ENCODE assay signal across 23 cellular contexts in the genomic region with DNA sequence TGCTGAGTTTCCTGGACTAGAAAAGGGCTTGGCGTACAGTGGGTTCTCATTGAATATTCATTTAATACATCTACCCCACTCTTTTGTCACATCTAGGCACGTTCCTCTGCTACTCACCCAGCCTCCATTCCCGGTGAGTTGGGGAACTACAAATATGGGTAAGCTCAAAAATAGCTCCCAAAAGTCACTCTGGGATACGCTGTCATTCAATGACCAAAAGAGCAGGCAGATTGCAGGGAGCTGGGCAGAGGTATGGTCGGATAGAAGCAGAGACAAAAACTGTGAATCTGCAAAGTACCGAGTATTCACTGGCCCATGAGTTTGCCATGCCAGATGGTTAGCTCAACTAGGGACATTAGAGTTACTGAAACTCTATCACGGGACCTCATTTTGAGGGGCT.
DNase-seq lines count a peak whose midpoint lies in the region; FAIRE-seq and TF ChIP-seq lines count a peak whose summit lies in the region.
"Had no signal": no experiment of that assay in that cellular context is flagged by ENCODE, and none has a peak within 500 bp of the region (broad histone marks: within the 10 kb centered on the region; RNA-seq: fewer than 3 reads in every experiment).

No MANE protein-coding gene starts in this region.

- H3K4me3 Mint-ChIP-seq in astrocyte (ENCODE audit: unreplicated experiment): no peak overlapping the region
- H3K4me3 Mint-ChIP-seq in nephron progenitor cell: no peak overlapping the region
- H3K4me3 Mint-ChIP-seq: CD4-positive, CD25-positive, alpha-beta regulatory T cell; CD8-positive, alpha-beta memory T cell had no signal

- H3K9ac ChIP-seq in astrocyte (ENCODE audit: low read length): no peak overlapping the region
- H3K9ac ChIP-seq: GM23248 had no signal

- no peaks in the 10 kb centered on the region for H3K36me3 Mint-ChIP-seq in astrocyte (ENCODE audit: low read depth, unreplicated experiment)
- no peaks in the 10 kb centered on the region for H3K36me3 Mint-ChIP-seq in nephron progenitor cell (ENCODE audit: low read depth)
- H3K36me3 Mint-ChIP-seq: CD4-positive, CD25-positive, alpha-beta regulatory T cell; CD8-positive, alpha-beta memory T cell had no signal

- DNase-seq in astrocyte (ENCODE audit: low read depth) (no peak), epithelial cell of prostate (ENCODE audit: low read depth, low spot score) (no peak), nephron progenitor cell (no peak), epidermal melanocyte (ENCODE audit: insufficient read length, low spot score) (no peak), activated gamma-delta T cell (lab: John Stamatoyannopoulos, UW) (no peak), caudate nucleus (lab: John Stamatoyannopoulos, UW) (no peak)
- DNase-seq: ACHN; BE2C; C1 segment of cervical spinal cord; CD4-positive, CD25-positive, alpha-beta regulatory T cell; CD8-positive, alpha-beta memory T cell; COR-L47; DMS 273 treated with DMSO at 0.1 percent for 48 hours; DMS53; DND-41; EL; GM23248; HCEC 1CT had no signal

- no peak overlapping the region for H3K27ac ChIP-seq in astrocyte (ENCODE audit: low read depth, low read length)
- peak overlapping the region; percentile 51 for H3K27ac ChIP-seq in epithelial cell of prostate
- no peak overlapping the region for H3K27ac ChIP-seq in caudate nucleus (ENCODE audit: low read depth, low read length)
- H3K27ac ChIP-seq: HL-60 had no signal

- no peaks in the 10 kb centered on the region for H4K20me1 ChIP-seq in astrocyte (ENCODE audit: insufficient read depth, low read length)

- no peak overlapping the region for H2AFZ ChIP-seq in astrocyte (ENCODE audit: low read depth, low read length)
- H2AFZ ChIP-seq: GM23248 had no signal

- H3K27ac Mint-ChIP-seq in astrocyte (ENCODE audit: unreplicated experiment) (no peak overlapping the region), nephron progenitor cell (peak overlapping the region; percentile 7)
- H3K27ac Mint-ChIP-seq: CD4-positive, CD25-positive, alpha-beta regulatory T cell; CD8-positive, alpha-beta memory T cell had no signal

- H3K4me2 ChIP-seq in astrocyte (ENCODE audit: low read length): no peak overlapping the region

- FAIRE-seq in astrocyte (lab: Jason Lieb, UNC): peak; percentile 13
- FAIRE-seq: A204.1, GM12878, GM19239, H54 had no signal

- no peak overlapping the region for H3K4me3 ChIP-seq in astrocyte (ENCODE audit: insufficient read depth, low read depth, low read length)
- H3K4me3 ChIP-seq: GM12878, GM23248 had no signal

- no peaks in the 10 kb centered on the region for H3K27me3 ChIP-seq in astrocyte (ENCODE audit: insufficient read depth, low read length)
- H3K27me3 ChIP-seq: BE2C had no signal

- H3K4me1 Mint-ChIP-seq in astrocyte (ENCODE audit: low read depth, unreplicated experiment) (peaks cover 15% of the 10 kb centered on the region), nephron progenitor cell (peaks cover 35% of the 10 kb centered on the region)
- H3K4me1 Mint-ChIP-seq: CD4-positive, CD25-positive, alpha-beta regulatory T cell; CD8-positive, alpha-beta memory T cell had no signal

- peaks cover 2% of the 10 kb centered on the region for H3K9me3 Mint-ChIP-seq in astrocyte (ENCODE audit: unreplicated experiment)
- no peaks in the 10 kb centered on the region for H3K9me3 Mint-ChIP-seq in nephron progenitor cell

- no peak for TF ChIP-seq CTCF in astrocyte (IDR thresholded peaks at IDR 0.05; ENCODE audit: insufficient read depth, low read depth, low read length)
- TF ChIP-seq CTCF in nephron progenitor cell (IDR thresholded peaks at IDR 0.05): no peak

- H3K4me1 ChIP-seq in astrocyte (ENCODE audit: insufficient read depth, low read length): peaks cover 16% of the 10 kb centered on the region
- H3K4me1 ChIP-seq: BE2C had no signal

- peaks cover 4% of the 10 kb centered on the region for H3K27me3 Mint-ChIP-seq in astrocyte (ENCODE audit: low read depth, unreplicated experiment)
- peaks cover 4% of the 10 kb centered on the region for H3K27me3 Mint-ChIP-seq in nephron progenitor cell (ENCODE audit: low read depth, poor library complexity)

- H3K79me2 ChIP-seq in astrocyte (ENCODE audit: insufficient read depth, low read length): no peaks in the 10 kb centered on the region

- H3K36me3 ChIP-seq in astrocyte (ENCODE audit: insufficient read depth, low read length): no peaks in the 10 kb centered on the region
- H3K36me3 ChIP-seq: BE2C had no signal

- H3K9me3 ChIP-seq in astrocyte (ENCODE audit: insufficient read depth, low read depth, low read length): no peaks in the 10 kb centered on the region
- H3K9me3 ChIP-seq: BE2C had no signal
